ENCODE assay signal across 8 cellular contexts in genomic region chr1:40691538-40692428, GRCh38. TPM values are rescaled to one million over a fixed set of nuclear protein-coding genes. Genes with fewer than 3 reads are reported as not detected.
DNase-seq lines count a peak whose midpoint lies in the region; ATAC-seq and TF ChIP-seq lines count a peak whose summit lies in the region.

Gene NFYC (plus strand): TSS chr1:40691704. CDS start chr1:40738844, 47,140 bp downstream.

- peaks cover 39% of the 10 kb centered on the region for H3K4me1 ChIP-seq in DOHH2 (ENCODE audit: control insufficient read depth, low read length)
- H3K4me1 ChIP-seq in GM23338 (ENCODE audit: insufficient read depth), result peaks cover 39% of the 10 kb centered on the region
- H3K4me1 ChIP-seq in fibroblast of lung (ENCODE audit: control insufficient read depth, extremely low read depth, insufficient read depth, low read length), result peaks cover 2% of the 10 kb centered on the region

- peaks cover 54% of the 10 kb centered on the region for H3K36me3 ChIP-seq in DOHH2 (ENCODE audit: control insufficient read depth, low read length)
- no peaks in the 10 kb centered on the region for H3K36me3 ChIP-seq in GM23338 (ENCODE audit: insufficient read depth)
- H3K36me3 ChIP-seq in fibroblast of lung (ENCODE audit: control insufficient read depth, insufficient read depth, low read length), result no peaks in the 10 kb centered on the region

- no peaks in the 10 kb centered on the region for H3K9me3 Mint-ChIP-seq in GM23338
- no peaks in the 10 kb centered on the region for H3K9me3 Mint-ChIP-seq in activated T-helper 17 cell treated with anti-CD3 and anti-CD28 coated beads, Interleukin-2, amount 50 U/mL, for 72 hours
- H3K9me3 Mint-ChIP-seq in naive thymus-derived CD8-positive, alpha-beta T cell, result peaks cover 0 to 3% (median 0%) of the 10 kb centered on the region in 9 donors

- H3K36me3 Mint-ChIP-seq in GM23338 (ENCODE audit: low read depth), result peaks cover 13% of the 10 kb centered on the region
- peaks cover 48% of the 10 kb centered on the region for H3K36me3 Mint-ChIP-seq in activated T-helper 17 cell treated with anti-CD3 and anti-CD28 coated beads, Interleukin-2, amount 50 U/mL, for 72 hours (ENCODE audit: low read depth)
- H3K36me3 Mint-ChIP-seq in naive thymus-derived CD8-positive, alpha-beta T cell, result peaks cover 4 to 17% (median 7%) of the 10 kb centered on the region in 3 donors

- H2AFZ ChIP-seq in GM23338 (peak within 1 kb of the TSS; percentile 44; the same call in 1 of the 2 replicates), fibroblast of lung (ENCODE audit: low read length) (peak within 1 kb of the TSS; percentile 89)

- ATAC-seq in GM23338, result peak; percentile 91
- ATAC-seq in activated T-helper 17 cell treated with anti-CD3 and anti-CD28 coated beads, Interleukin-2, amount 50 U/mL, for 72 hours (replicated peaks), result peak; percentile 83
- peak; percentile 84 to 85 for ATAC-seq in naive thymus-derived CD8-positive, alpha-beta T cell

- H3K27me3 Mint-ChIP-seq in GM23338 (ENCODE audit: insufficient read depth, low read depth, poor library complexity), result peaks cover 10% of the 10 kb centered on the region
- H3K27me3 Mint-ChIP-seq in activated T-helper 17 cell treated with anti-CD3 and anti-CD28 coated beads, Interleukin-2, amount 50 U/mL, for 72 hours, result no peaks in the 10 kb centered on the region
- no peaks in the 10 kb centered on the region for H3K27me3 Mint-ChIP-seq in naive thymus-derived CD8-positive, alpha-beta T cell

- CTCF ChIA-PET in RWPE1 (lab: Yijun Ruan, JAX), result interaction anchor here (0.6 kb wide), 1 partner anchor 355 kb away, joined by 3 read pairs; no protein-coding TSS in a partner anchor

- H3K4me3 Mint-ChIP-seq in GM23338, result peak within 1 kb of the TSS; percentile 89
- H3K4me3 Mint-ChIP-seq in activated T-helper 17 cell treated with anti-CD3 and anti-CD28 coated beads, Interleukin-2, amount 50 U/mL, for 72 hours, result peak within 1 kb of the TSS; percentile 96
- peak within 1 kb of the TSS; percentile 89 to 100 (median 96) for H3K4me3 Mint-ChIP-seq in naive thymus-derived CD8-positive, alpha-beta T cell

- H3K4me3 ChIP-seq in DOHH2 (ENCODE audit: low read length) (peak within 1 kb of the TSS; percentile 92), GM23338 (peak within 1 kb of the TSS; percentile 69), LNCaP clone FGC (ENCODE audit: low read depth, low read length) (peak within 1 kb of the TSS; percentile 89), fibroblast of lung (replicated peaks in 1 of 4; ENCODE audit: control extremely low read depth in 1 of 4, insufficient read depth in 1 of 4, low read depth in 3 of 4, low read length in 4 of 4) (peak within 1 kb of the TSS; percentile 82 to 96 (median 90))

- H3K9me3 ChIP-seq in DOHH2 (ENCODE audit: control insufficient read depth, insufficient read depth, low read length) (no peaks in the 10 kb centered on the region), fibroblast of lung (ENCODE audit: control insufficient read depth, insufficient read depth, low read depth, low read length) (no peaks in the 10 kb centered on the region)

- H3K27me3 ChIP-seq in DOHH2 (ENCODE audit: control insufficient read depth, low read length) (no peaks in the 10 kb centered on the region), GM23338 (ENCODE audit: insufficient read depth) (no peaks in the 10 kb centered on the region), fibroblast of lung (ENCODE audit: control insufficient read depth, insufficient read depth, low read length) (no peaks in the 10 kb centered on the region)

- H3F3A ChIP-seq in DOHH2 (ENCODE audit: control insufficient read depth, insufficient read depth) (0 out of 2 replicates have a peak, but pooled peaks cover 6% of the 10 kb centered on the region), GM23338 (replicated peaks; ENCODE audit: low read depth) (0 out of 2 replicates have a peak, but pooled peaks cover under 1% of the 10 kb centered on the region)

- H3K9ac ChIP-seq in fibroblast of lung (ENCODE audit: insufficient read depth, low read length), result peak within 1 kb of the TSS; percentile 98

- H3K4me2 ChIP-seq in DOHH2 (ENCODE audit: low read length) (peak within 1 kb of the TSS; percentile 85), GM23338 (peak within 1 kb of the TSS; percentile 92), fibroblast of lung (ENCODE audit: extremely low read depth, insufficient read depth, low read length) (peak within 1 kb of the TSS; percentile 99)

- H4K20me1 ChIP-seq in DOHH2 (ENCODE audit: control insufficient read depth, insufficient read depth, low read depth, low read length), result peaks cover 20% of the 10 kb centered on the region
- H4K20me1 ChIP-seq in GM23338 (replicated peaks; ENCODE audit: insufficient read depth), result peaks cover 21% of the 10 kb centered on the region
- H4K20me1 ChIP-seq in fibroblast of lung (ENCODE audit: control insufficient read depth, extremely low read depth, insufficient read depth, low read length), result no peaks in the 10 kb centered on the region

- TF ChIP-seq CTCF in DOHH2 (IDR thresholded peaks at IDR 0.05; ENCODE audit: low read depth, low read length, poor library complexity, severe bottlenecking) (no peak), GM23338 (conservative IDR thresholded peaks at IDR 0.05; ENCODE audit: low read depth in 2 of 2) (no peak), LNCaP clone FGC (IDR thresholded peaks at IDR 0.05; ENCODE audit: control insufficient read depth, extremely low read depth, insufficient read depth) (no peak), RWPE1 (conservative IDR thresholded peaks at IDR 0.05; ENCODE audit: low read depth) (no peak), fibroblast of lung (conservative IDR thresholded peaks at IDR 0.05 in 1 of 2, IDR thresholded peaks at IDR 0.05 in 1 of 2; ENCODE audit: low read depth in 1 of 2, low read length in 2 of 2) (no peak)

- DNase-seq in GM23338 (ENCODE audit: low spot score) (peak; percentile 100), LNCaP clone FGC (ENCODE audit: low read depth) (peak; percentile 91), RWPE1 (ENCODE audit: low spot score) (peak; percentile 97), fibroblast of lung (ENCODE audit: low read depth in 2 of 2) (peak; percentile 94 to 99)
- DNase-seq in naive thymus-derived CD8-positive, alpha-beta T cell, result peak; percentile 85 to 98 (median 96)
- DNase-seq in stimulated activated naive CD4-positive, alpha-beta T cell (lab: John Stamatoyannopoulos, UW), result peak; percentile 83 to 96 (median 95)

- H3K9me2 ChIP-seq in DOHH2 (replicated peaks; ENCODE audit: control insufficient read depth, low read length), result no peaks in the 10 kb centered on the region
- no peaks in the 10 kb centered on the region for H3K9me2 ChIP-seq in GM23338 (ENCODE audit: insufficient read depth)

- peaks cover 46% of the 10 kb centered on the region for H3K4me1 Mint-ChIP-seq in GM23338
- H3K4me1 Mint-ChIP-seq in activated T-helper 17 cell treated with anti-CD3 and anti-CD28 coated beads, Interleukin-2, amount 50 U/mL, for 72 hours, result peaks cover 34% of the 10 kb centered on the region
- peaks cover 30 to 70% (median 66%) of the 10 kb centered on the region in 4 donors for H3K4me1 Mint-ChIP-seq in naive thymus-derived CD8-positive, alpha-beta T cell

- H3K27ac Mint-ChIP-seq in GM23338, result peak within 1 kb of the TSS; percentile 97
- H3K27ac Mint-ChIP-seq in activated T-helper 17 cell treated with anti-CD3 and anti-CD28 coated beads, Interleukin-2, amount 50 U/mL, for 72 hours, result peak within 1 kb of the TSS; percentile 97
- H3K27ac Mint-ChIP-seq in naive thymus-derived CD8-positive, alpha-beta T cell, result peak within 1 kb of the TSS; percentile 92 to 99 (median 97)

- peak within 1 kb of the TSS; percentile 91 for H3K27ac ChIP-seq in DOHH2 (ENCODE audit: low read depth, low read length)
- peak within 1 kb of the TSS; percentile 100 for H3K27ac ChIP-seq in GM23338 (ENCODE audit: low read depth)
- H3K27ac ChIP-seq in RWPE1, result peak within 1 kb of the TSS; percentile 96
- H3K27ac ChIP-seq in fibroblast of lung (ENCODE audit: insufficient read depth, low read length), result peak within 1 kb of the TSS; percentile 98

- peaks cover 84% of the 10 kb centered on the region for H3K79me2 ChIP-seq in DOHH2 (ENCODE audit: control insufficient read depth, low read length)
- H3K79me2 ChIP-seq in GM23338 (replicated peaks; ENCODE audit: insufficient read depth), result peaks cover 75% of the 10 kb centered on the region
- peaks cover 45% of the 10 kb centered on the region for H3K79me2 ChIP-seq in fibroblast of lung (ENCODE audit: control insufficient read depth, insufficient read depth, low read length)

- POLR2A ChIA-PET in RWPE1 (lab: Yijun Ruan, JAX; ENCODE audit: low non-redundant PET), result interaction anchor here (0.6 to 1.4 kb wide), 9 partner anchors 11 to 257 kb away, joined by 3 to 6 read pairs (median 3); partner anchors contain the start of genes CITED4 and ZFP69B
- POLR2A ChIA-PET in naive thymus-derived CD8-positive, alpha-beta T cell (lab: Charles Lee), result interaction anchor here (0.5 to 4.2 kb wide), 33 partner anchors 9 to 1820 kb away, joined by 3 to 120 read pairs (median 5); partner anchors contain the start of genes CAP1, CITED4, CTPS1 and RIMS3

RNA-seq across cellular contexts. Expression of gene NFYC, which starts in this region (rescaled TPM):
- 37.8 and 42.7 TPM in 2 replicates for total RNA-seq in GM23338 (2014; rRNA removed; shearing (Covaris generic))
- polyA plus RNA-seq in GM23338 (2016; fragmentation: Nextera tagmentation; extraction: Ambion mirVana) (34.5 and 36.2 TPM in 2 replicates), fibroblast of lung (31.0 and 48.2 TPM in 2 replicates)
- 10 to 100 TPM; 61.2 to 65.2 TPM for total RNA-seq in activated T-helper 17 cell treated with anti-CD3 and anti-CD28 coated beads, Interleukin-2, amount 50 U/mL, for 72 hours
- 17.5 and 23.8 TPM in 2 replicates for total RNA-seq in fibroblast of lung
- 20.3 and 30.2 TPM in 2 replicates for polyA plus RNA-seq in fibroblast of lung (2012)
- polyA minus RNA-seq in fibroblast of lung (ENCODE audit: low replicate concordance), result 24.9 and 44.5 TPM in 2 replicates
- total RNA-seq in naive thymus-derived CD8-positive, alpha-beta T cell, result 10 to 100 TPM; 65.8 to 67.2 TPM
- polyA plus RNA-seq in naive thymus-derived CD8-positive, alpha-beta T cell, result 10 to 100 TPM; 32.5 to 46.9 (median 33.3) TPM

Comparison
In these comparisons a context has a peak if more than half of its experiments do, and no peak if none do; other contexts are left out.
1. Peak in every context shown above with its lines: DNase-seq, ATAC-seq, H3K4me3 ChIP-seq and H3K27ac ChIP-seq.